8 cellular contexts compared by ENCODE assay signal in genomic region chr1:38559180-38559874, GRCh38.
DNase-seq lines count a peak whose midpoint lies in the region; ATAC-seq and TF ChIP-seq lines count a peak whose summit lies in the region.

No MANE protein-coding gene starts in this region.

- no peaks in the 10 kb centered on the region for H3K9me2 ChIP-seq in OCI-LY7 (ENCODE audit: insufficient read depth, low read length)

- no peaks in the 10 kb centered on the region for H3K36me3 ChIP-seq in BLaER1
- H3K36me3 ChIP-seq in OCI-LY7 (ENCODE audit: insufficient read depth, low read length) = no peaks in the 10 kb centered on the region
- no peaks in the 10 kb centered on the region for H3K36me3 ChIP-seq in stomach smooth muscle (ENCODE audit: control insufficient read depth in 2 of 2, insufficient read depth in 2 of 2, low read length in 2 of 2)

- intact Hi-C loops in OCI-LY7 (cut with micrococcal nuclease; ENCODE audit: unreplicated experiment) = no loop called here
- intact Hi-C loops in activated naive CD4-positive, alpha-beta T cell treated with anti-CD3 and anti-CD28 coated beads for 36 hours (cut with micrococcal nuclease) = loop anchor here (1.0 kb wide), 3 partner anchors 25 to 531 kb away; no protein-coding TSS in a partner anchor

- H3K9me3 Mint-ChIP-seq in activated naive CD4-positive, alpha-beta T cell treated with anti-CD3 and anti-CD28 coated beads for 36 hours = no peaks in the 10 kb centered on the region
- no peaks in the 10 kb centered on the region for H3K9me3 Mint-ChIP-seq in naive B cell

- H3K27me3 Mint-ChIP-seq in activated naive CD4-positive, alpha-beta T cell treated with anti-CD3 and anti-CD28 coated beads for 36 hours (ENCODE audit: low read depth) = peaks cover 26% of the 10 kb centered on the region
- H3K27me3 Mint-ChIP-seq in naive B cell = no peaks in the 10 kb centered on the region

- no peak for TF ChIP-seq CTCF in OCI-LY7 (conservative IDR thresholded peaks at IDR 0.05; ENCODE audit: low read length)

- H3K4me1 Mint-ChIP-seq in activated naive CD4-positive, alpha-beta T cell treated with anti-CD3 and anti-CD28 coated beads for 36 hours (ENCODE audit: low read depth) = peaks cover 68% of the 10 kb centered on the region
- H3K4me1 Mint-ChIP-seq in naive B cell = peaks cover 53 to 68% (median 67%) of the 10 kb centered on the region in 3 donors

- H3K4me1 ChIP-seq in BLaER1 (peaks cover 62% of the 10 kb centered on the region), OCI-LY7 (ENCODE audit: insufficient read depth, low read length, poor library complexity, severe bottlenecking) (no peaks in the 10 kb centered on the region), stomach smooth muscle (ENCODE audit: control insufficient read depth, insufficient read depth, low read length) (peaks cover 8% of the 10 kb centered on the region)

- ATAC-seq in GM21619 (IDR thresholded peaks at IDR 0.05; ENCODE audit: unreplicated experiment) (peak; percentile 66), naive B cell (ENCODE audit: low read depth in 2 of 2) (peak; percentile 92), HG03039 (IDR thresholded peaks at IDR 0.05; ENCODE audit: unreplicated experiment) (no peak)

- CTCF ChIA-PET in OCI-LY7 (lab: Charles Lee; ENCODE audit: unreplicated experiment) = no interaction called here
- CTCF ChIA-PET in activated naive CD4-positive, alpha-beta T cell treated with anti-CD3 and anti-CD28 coated beads for 36 hours (lab: Charles Lee) = interaction anchor here (1.0 to 1.3 kb wide), 3 partner anchors 27 to 532 kb away, joined by 3 to 4 read pairs (median 3); no protein-coding TSS in a partner anchor

- H3K9ac ChIP-seq in BLaER1 = no peak overlapping the region
- H3K9ac ChIP-seq in stomach smooth muscle (ENCODE audit: low read length in 2 of 2) = no peak overlapping the region

- peak overlapping the region; percentile 52; the same call in 1 of the 2 replicates for H3K4me3 ChIP-seq in BLaER1
- no peak overlapping the region for H3K4me3 ChIP-seq in OCI-LY7 (ENCODE audit: low read depth, low read length, poor library complexity, severe bottlenecking)
- H3K4me3 ChIP-seq in stomach smooth muscle (ENCODE audit: low read length in 2 of 2) = peak overlapping the region; percentile 54 to 63

- BruUV-seq in OCI-LY7 (replicated peaks; lab: Mats Ljungman, UMichigan) = no TSS peak

- POLR2A ChIA-PET in OCI-LY7 (lab: Charles Lee) = no interaction called here

- H3K27ac ChIP-seq in BLaER1 (peak overlapping the region; percentile 49; the same call in 1 of the 2 replicates), OCI-LY7 (ENCODE audit: low read depth, low read length, poor library complexity, severe bottlenecking) (no peak overlapping the region), stomach smooth muscle (ENCODE audit: low read length) (no peak overlapping the region)

- DNase-seq in OCI-LY7 (ENCODE audit: low spot score) (peak; percentile 7), naive B cell (peak; percentile 83)
- DNase-seq in activated naive CD4-positive, alpha-beta T cell treated with anti-CD3 and anti-CD28 coated beads for 36 hours = peak; percentile 93
- DNase-seq in NK-92 treated with Interleukin-12 subunit alpha and Interleukin-12 subunit beta, amount 100 ng/mL, for 24 hours (lab: John Stamatoyannopoulos, UW) = no peak

- H3K36me3 Mint-ChIP-seq in activated naive CD4-positive, alpha-beta T cell treated with anti-CD3 and anti-CD28 coated beads for 36 hours (ENCODE audit: low read depth) = no peaks in the 10 kb centered on the region
- no peaks in the 10 kb centered on the region for H3K36me3 Mint-ChIP-seq in naive B cell

- no peak overlapping the region for H2AFZ ChIP-seq in OCI-LY7 (ENCODE audit: low read length)

- H3K9me3 ChIP-seq in BLaER1 = no peaks in the 10 kb centered on the region
- H3K9me3 ChIP-seq in OCI-LY7 (ENCODE audit: low read length) = no peaks in the 10 kb centered on the region
- no peaks in the 10 kb centered on the region for H3K9me3 ChIP-seq in stomach smooth muscle (ENCODE audit: control insufficient read depth in 2 of 2, low read length in 2 of 2)

- H3K4me2 ChIP-seq in BLaER1 = peak overlapping the region; percentile 94
- H3K4me2 ChIP-seq in OCI-LY7 (ENCODE audit: low read length) = peak overlapping the region; percentile 3; the same call in 1 of the 2 replicates

- H3K79me2 ChIP-seq in OCI-LY7 (ENCODE audit: insufficient read depth, low read depth, low read length) = no peaks in the 10 kb centered on the region

- no peaks in the 10 kb centered on the region for H4K20me1 ChIP-seq in BLaER1
- H4K20me1 ChIP-seq in OCI-LY7 (ENCODE audit: insufficient read depth, low read length) = no peaks in the 10 kb centered on the region

- peak overlapping the region; percentile 64 for H3K4me3 Mint-ChIP-seq in activated naive CD4-positive, alpha-beta T cell treated with anti-CD3 and anti-CD28 coated beads for 36 hours
- peak overlapping the region; percentile 79 to 93 (median 88) for H3K4me3 Mint-ChIP-seq in naive B cell

- H3K27me3 ChIP-seq in BLaER1 = no peaks in the 10 kb centered on the region
- H3K27me3 ChIP-seq in stomach smooth muscle (ENCODE audit: control insufficient read depth in 1 of 2, insufficient read depth in 2 of 2, low read length in 2 of 2) = peaks cover 0 to 5% of the 10 kb centered on the region in 2 donors

- H3K27ac Mint-ChIP-seq in activated naive CD4-positive, alpha-beta T cell treated with anti-CD3 and anti-CD28 coated beads for 36 hours = peak overlapping the region; percentile 81
- H3K27ac Mint-ChIP-seq in naive B cell = peak overlapping the region; percentile 69 to 97 (median 92)
